In genomic region chr4:52861879-52862604, GRCh38 we compare ENCODE assay signal across 8 cellular contexts. TPM values are rescaled to one million over a fixed set of nuclear protein-coding genes. Genes with fewer than 3 reads are reported as not detected.
DNase-seq lines count a peak whose midpoint lies in the region; ATAC-seq, FAIRE-seq and TF ChIP-seq lines count a peak whose summit lies in the region.

RASL11B (plus strand) TSS chr4:52862317; CDS start chr4:52862508, 191 bp downstream.

- TF ChIP-seq RAD21 in H1 (IDR thresholded peaks at IDR 0.05 in 1 of 2, conservative IDR thresholded peaks at IDR 0.05 in 1 of 2; ENCODE audit: low read depth in 2 of 2, low read length in 2 of 2): peak in 1 of 2 experiments; percentile 38; a peak in 2 of 4 replicates

- H2BK120ac ChIP-seq in H1 (replicated peaks; ENCODE audit: low read depth, low read length): no peak within 1 kb of the TSS

- CTCF ChIA-PET in H1 (lab: Charles Lee; ENCODE audit: partially characterized antibody): interaction anchor here (0.6 to 2.3 kb wide), 7 partner anchors 12 to 148 kb away, joined by 3 to 6 read pairs (median 4); no protein-coding TSS in a partner anchor

- FAIRE-seq in H1 (lab: Jason Lieb, UNC): no peak

- no peak within 1 kb of the TSS; the same call in 1 of the 2 replicates for H2BK15ac ChIP-seq in H1 (ENCODE audit: low read length)

- peak within 1 kb of the TSS; percentile 93 for H3K56ac ChIP-seq in H1 (replicated peaks; ENCODE audit: insufficient read length, low read depth, low read length)

- H2AFZ ChIP-seq in H1 (ENCODE audit: low read length): no peak within 1 kb of the TSS

- no peak for TF ChIP-seq EP300 in H1 (IDR thresholded peaks at IDR 0.05; ENCODE audit: borderline replicate concordance in 1 of 2, low read depth in 2 of 2, low read length in 2 of 2)

- peak; percentile 99 for ATAC-seq in HG03354 (IDR thresholded peaks at IDR 0.05; ENCODE audit: poor library complexity, severe bottlenecking, unreplicated experiment)

- H3K4me3 ChIP-seq in H1 (ENCODE audit: extremely low read depth in 1 of 4, insufficient read depth in 2 of 4, low read depth in 3 of 4, low read length in 4 of 4): peak within 1 kb of the TSS; percentile 79 to 97 (median 88)
- peak within 1 kb of the TSS; percentile 76 for H3K4me3 ChIP-seq in mesodermal cell (ENCODE audit: extremely low read depth, insufficient read depth, low read length, poor library complexity, severe bottlenecking)

- H3K23me2 ChIP-seq in H1 (ENCODE audit: low read depth, low read length): peaks cover 6% of the 10 kb centered on the region; the same call in 1 of the 2 replicates

- H3K4me1 ChIP-seq in H1 (replicated peaks in 1 of 4; ENCODE audit: control insufficient read depth in 3 of 4, insufficient read depth in 4 of 4, low read length in 3 of 4) (peaks cover 10 to 31% (median 11%) of the 10 kb centered on the region in 4 experiments), mesodermal cell (ENCODE audit: control insufficient read depth, insufficient read depth, low read length, poor library complexity, severe bottlenecking) (peaks cover 15% of the 10 kb centered on the region)

- H4K91ac ChIP-seq in H1 (replicated peaks; ENCODE audit: insufficient read length, low read length): peak within 1 kb of the TSS; percentile 62

- H3K14ac ChIP-seq in H1 (ENCODE audit: insufficient read length): peak within 1 kb of the TSS; percentile 82

- TF ChIP-seq CTCF in H1 (IDR thresholded peaks at IDR 0.05; ENCODE audit: control extremely low read depth in 1 of 3, insufficient read depth in 1 of 3, low read depth in 1 of 3, low read length in 3 of 3): peak in 1 of 3 experiments; percentile 2; a peak in 1 of 4 replicates

- peak within 1 kb of the TSS; percentile 10; the same call in 1 of the 2 replicates for H2BK20ac ChIP-seq in H1 (ENCODE audit: low read length)

- peak; percentile 86 for DNase-seq in Ammon's horn (ENCODE audit: low spot score)
- peak; percentile 76 for DNase-seq in NCI-H526 treated with DMSO at 0.1 percent for 48 hours (lab: John Stamatoyannopoulos, UW)
- peak; percentile 61 to 63 (median 61) for DNase-seq in activated CD8-positive, alpha-beta memory T cell treated with anti-CD3 and anti-CD28 coated beads for 48 hours (ENCODE audit: low read depth in 2 of 3, low spot score in 2 of 3)
- peak in 1 of 2 experiments; percentile 92 for DNase-seq in H1 (ENCODE audit: low read depth in 1 of 2, low spot score in 2 of 2)
- DNase-seq in stimulated activated CD8-positive, alpha-beta memory T cell treated with anti-CD3 and anti-CD28 coated beads, Interleukin-12 subunit alpha, Interleukin-12 subunit beta, amount 100 ng/mL, for 4 hours (ENCODE audit: low read depth): peak; percentile 70

- H3K23ac ChIP-seq in H1 (ENCODE audit: insufficient read length): no peak within 1 kb of the TSS

- H3K36me3 ChIP-seq in H1 (ENCODE audit: control insufficient read depth in 2 of 4, insufficient read depth in 4 of 4, low read length in 3 of 4) (peaks cover 16 to 40% (median 32%) of the 10 kb centered on the region in 4 experiments), mesodermal cell (ENCODE audit: control insufficient read depth, insufficient read depth, low read length) (peaks cover 30% of the 10 kb centered on the region)

- 0 out of 2 replicates have a peak within 1 kb of the TSS, but pooled peaks have one; percentile 41 for H2AK5ac ChIP-seq in H1 (ENCODE audit: low read depth, low read length)

- H3K27me3 ChIP-seq in H1 (replicated peaks in 1 of 4; ENCODE audit: control insufficient read depth in 3 of 4, extremely low read depth in 1 of 4, insufficient read depth in 3 of 4, low read length in 3 of 4): no peaks in the 10 kb centered on the region; a peak in 1 of 7 replicates

- H2BK12ac ChIP-seq in H1 (ENCODE audit: low read depth, low read length): peak within 1 kb of the TSS; percentile 56

- H3K79me2 ChIP-seq in H1 (ENCODE audit: control insufficient read depth in 1 of 2, insufficient read depth in 2 of 2, low read length in 2 of 2): peaks cover 8 to 32% of the 10 kb centered on the region in 2 experiments

- peak within 1 kb of the TSS; percentile 93 for H4K8ac ChIP-seq in H1 (ENCODE audit: extremely low read depth, insufficient read depth, low read length)

- POLR2A ChIA-PET in H1 (lab: Charles Lee; ENCODE audit: partially characterized antibody): interaction anchor here (0.8 to 11.0 kb wide), 27 partner anchors 8 to 149 kb away, joined by 3 to 165 read pairs (median 5); partner anchors contain the start of gene ERVMER34-1

- peak within 1 kb of the TSS; percentile 92 for H3K18ac ChIP-seq in H1 (ENCODE audit: extremely low read depth, low read length)

- H3K9ac ChIP-seq in H1 (replicated peaks in 1 of 4; ENCODE audit: extremely low read depth in 1 of 4, low read depth in 3 of 4, low read length in 3 of 4): peak within 1 kb of the TSS; percentile 77 to 97 (median 81)

- peak within 1 kb of the TSS; percentile 39 for H3K4ac ChIP-seq in H1 (replicated peaks; ENCODE audit: insufficient read length, low read depth, low read length)

- peak within 1 kb of the TSS; percentile 89 for H2BK5ac ChIP-seq in H1 (ENCODE audit: low read depth, low read length)

- 2% methylated on average over 58 of the region's 93 CpGs; no CpG with 5 or more reads in 1 of the 2 experiments for WGBS in H1 (ENCODE audit: extremely low coverage in 1 of 2, insufficient coverage in 1 of 2, insufficient read length in 1 of 2, insufficient replicate concordance in 2 of 2, low coverage in 1 of 2, low lambda C conversion rate in 2 of 2, missing lambda C conversion rate in 1 of 2), 2 experiments
- 1% methylated on average over 69 to 78 of the region's 93 CpGs for WGBS in mesodermal cell (ENCODE audit: insufficient coverage in 2 of 2), 2 experiments

- H4K5ac ChIP-seq in H1 (ENCODE audit: insufficient read length, low read depth, low read length): peak within 1 kb of the TSS; percentile 69

- H3K79me1 ChIP-seq in H1 (ENCODE audit: low read depth, low read length): peaks cover 8% of the 10 kb centered on the region; the same call in 1 of the 2 replicates

- peak within 1 kb of the TSS; percentile 83 for H3K27ac ChIP-seq in H1 (ENCODE audit: low read depth, low read length)
- peak within 1 kb of the TSS; percentile 36 for H3K27ac ChIP-seq in mesodermal cell (ENCODE audit: low read depth, low read length, severe bottlenecking)

- H4K20me1 ChIP-seq in H1 (replicated peaks in 1 of 2; ENCODE audit: control insufficient read depth in 1 of 2, insufficient read depth in 2 of 2, low read length in 2 of 2): peaks cover 14 to 19% of the 10 kb centered on the region in 2 experiments

- H3K9me3 ChIP-seq in H1 (ENCODE audit: insufficient read depth in 2 of 2, low read depth in 1 of 2, low read length in 1 of 2): peaks cover 10 to 13% of the 10 kb centered on the region in 2 experiments; a peak in 3 of 4 replicates
- peaks cover 7% of the 10 kb centered on the region for H3K9me3 ChIP-seq in mesodermal cell (ENCODE audit: control insufficient read depth, low read length)

- TF ChIP-seq POLR2A in GM19193 (IDR thresholded peaks at IDR 0.05; ENCODE audit: extremely low read depth, insufficient read depth, insufficient read length) (peak; percentile 39), H1 (IDR thresholded peaks at IDR 0.05; ENCODE audit: control extremely low read depth in 1 of 2, low read depth in 2 of 2, low read length in 2 of 2) (peak; percentile 91 to 92)

- H3K4me2 ChIP-seq in H1 (ENCODE audit: insufficient read depth in 1 of 2, low read depth in 2 of 2, low read length in 2 of 2): peak within 1 kb of the TSS; percentile 90 to 91

TF ChIP-seq in H1, 55 proteins besides CTCF, POLR2A, EP300 and RAD21 (continues in another document):
- TF ChIP-seq JUND (IDR thresholded peaks at IDR 0.05; ENCODE audit: low read length) (no peak), CREB1 (IDR thresholded peaks at IDR 0.05) (peak; percentile 48; the same call in 1 of the 2 replicates), RBBP5 (IDR thresholded peaks at IDR 0.05; ENCODE audit: borderline replicate concordance, low read depth, low read length) (no peak; the same call in 1 of the 2 replicates), EZH2 (IDR thresholded peaks at IDR 0.05; ENCODE audit: low read depth, low read length, severe bottlenecking) (no peak), E2F6 (IDR thresholded peaks at IDR 0.05) (peak; percentile 88), ATF2 (IDR thresholded peaks at IDR 0.05; ENCODE audit: low read length) (no peak), CBX5 (IDR thresholded peaks at IDR 0.05; ENCODE audit: low read depth, low read length) (no peak), TAF7 (optimal IDR thresholded peaks at IDR 0.05; ENCODE audit: borderline replicate concordance, low read depth, low read length) (peak; percentile 94), CHD2 (IDR thresholded peaks at IDR 0.05; ENCODE audit: low read length) (no peak), POU5F1 (IDR thresholded peaks at IDR 0.05; ENCODE audit: low read depth, low read length) (no peak), KDM4A (IDR thresholded peaks at IDR 0.05; ENCODE audit: low read depth, low read length, severe bottlenecking) (peak; percentile 69)

RNA-seq across cellular contexts. Expression of gene RASL11B, which starts in this region (rescaled TPM):
- 71.4 and 75.5 TPM in 2 replicates for total RNA-seq in H1 (2021; fragmentation: NEBNext Ultra II Directional; extraction: Animal tissue kit (Norgen Biotek cat#: 25700))
- 43.4 and 49.8 TPM in 2 replicates for polyA plus RNA-seq in H1 (2011; rRNA removed)
- polyA plus RNA-seq in H1 (2011; cell fraction: cytosol; rRNA removed): 56.0 TPM
- 36.6 TPM for polyA plus RNA-seq in H1 (2011; cell fraction: nucleus; rRNA removed)
- polyA plus RNA-seq in H1 (2012, experiment 1 of 2): 38.7 to 54.6 TPM (median 48.5 TPM) in 4 replicates
- polyA plus RNA-seq in H1 (2012, experiment 2 of 2): 63.2 TPM
- 69.8 TPM for polyA plus RNA-seq in H1 (2013, experiment 1 of 2)
- 72.4 TPM for polyA plus RNA-seq in H1 (2013, experiment 2 of 2)
- 63.6 and 88.9 TPM in 2 replicates for polyA minus RNA-seq in H1 (2011; rRNA and poly(A)+ RNA removed)
- polyA minus RNA-seq in H1 (2011; cell fraction: cytosol; rRNA and poly(A)+ RNA removed): 42.1 TPM
- polyA minus RNA-seq in H1 (2011; cell fraction: nucleus; rRNA and poly(A)+ RNA removed): 63.3 TPM
- 8.8 TPM for polyA plus RNA-seq in mesodermal cell (2013, experiment 1 of 2)
- polyA plus RNA-seq in mesodermal cell (2013, experiment 2 of 2): 8.7 TPM
